Comparison of ENCODE assay signal across 20 cellular contexts in the genomic region with DNA sequence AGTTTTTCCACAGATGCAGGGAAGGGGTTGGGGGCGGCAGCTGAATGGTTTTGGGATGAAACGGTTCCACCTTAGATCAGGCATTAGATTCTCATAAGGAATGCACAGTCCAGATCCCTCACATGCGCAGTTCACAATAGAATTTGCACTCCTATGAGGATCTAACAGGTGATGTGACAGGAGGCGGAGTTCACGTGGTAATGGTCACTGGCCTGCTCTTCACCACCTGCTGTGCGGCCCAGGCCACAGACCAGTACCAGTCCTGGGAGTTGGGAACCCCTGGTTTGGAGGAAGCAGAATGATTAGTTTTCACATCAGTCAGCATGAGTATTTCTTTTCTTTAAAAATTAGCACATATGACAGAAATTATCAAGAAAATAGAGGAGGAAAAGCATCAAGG. TPM values are rescaled to one million over a fixed set of nuclear protein-coding genes. Genes with fewer than 3 reads are reported as not detected.
DNase-seq lines count a peak whose midpoint lies in the region; ATAC-seq and TF ChIP-seq lines count a peak whose summit lies in the region.
"Had no signal": no experiment of that assay in that cellular context is flagged by ENCODE, and none has a peak within 500 bp of the region (broad histone marks: within the 10 kb centered on the region; RNA-seq: fewer than 3 reads in every experiment).

No MANE protein-coding gene starts in this region.

- H3K27me3 ChIP-seq in PC-3 (ENCODE audit: low read length) (no peaks in the 10 kb centered on the region), skeletal muscle tissue (ENCODE audit: control insufficient read depth in 3 of 3, insufficient read depth in 3 of 3, low read length in 3 of 3) (no peaks in the 10 kb centered on the region)
- H3K27me3 ChIP-seq: colonic mucosa, upper lobe of right lung had no signal

- TF ChIP-seq CTCF in PC-3 (conservative IDR thresholded peaks at IDR 0.05; ENCODE audit: low read depth, low read length), result no peak

- no peak overlapping the region for H2AFZ ChIP-seq in PC-3 (ENCODE audit: low read length)

- H3K9me3 ChIP-seq in PC-3 (ENCODE audit: low read length), result no peaks in the 10 kb centered on the region
- H3K9me3 ChIP-seq in skeletal muscle tissue (ENCODE audit: control insufficient read depth in 3 of 3, low read length in 3 of 3), result no peaks in the 10 kb centered on the region
- H3K9me3 ChIP-seq: colonic mucosa, HAP-1, psoas muscle, upper lobe of right lung had no signal

- H4K20me1 ChIP-seq in PC-3 (ENCODE audit: low read length), result 0 out of 2 replicates have a peak, but pooled peaks cover 10% of the 10 kb centered on the region

- CTCF ChIA-PET in activated CD8-positive, alpha-beta memory T cell treated with anti-CD3 and anti-CD28 coated beads, Interleukin-2, amount 10 ng/mL, durations not matched to agents 7 days and 5 days (lab: Charles Lee), result interaction anchor here (1.3 kb wide), 2 partner anchors 9 to 21 kb away, joined by 3 to 5 read pairs; no protein-coding TSS in a partner anchor
- CTCF ChIA-PET in PC-3 (lab: Charles Lee), result no interaction called here

- H3K9me2 ChIP-seq in PC-3 (replicated peaks; ENCODE audit: low read length), result no peaks in the 10 kb centered on the region

- intact Hi-C loops in PC-3 (cut with micrococcal nuclease), result no loop called here
- intact Hi-C loops in dendritic cell treated with granulocyte-macrophage colony-stimulating factor and Interleukin-4, amounts not matched to agents 40 ng/mL and 50 ng/mL, for 4 days (cut with micrococcal nuclease), result no loop called here
- intact Hi-C loops in posterior cingulate gyrus (cut with DNase I), result no loop called here

- no TSS peak for BruUV-seq in PC-3 (replicated peaks; lab: Mats Ljungman, UMichigan)

- peaks cover 19% of the 10 kb centered on the region for H3K4me1 ChIP-seq in PC-3 (ENCODE audit: insufficient read depth, low read length)
- H3K4me1 ChIP-seq in skeletal muscle tissue (ENCODE audit: control insufficient read depth in 3 of 3, insufficient read depth in 3 of 3, low read length in 3 of 3), result peaks cover 0 to 10% (median 4%) of the 10 kb centered on the region in 3 donors
- H3K4me1 ChIP-seq: colonic mucosa, HAP-1 had no signal

- H3F3A ChIP-seq in PC-3 (ENCODE audit: low read length, unreplicated experiment), result no peaks in the 10 kb centered on the region

- H3K4me3 Mint-ChIP-seq in activated CD8-positive, alpha-beta memory T cell treated with anti-CD3 and anti-CD28 coated beads, Interleukin-2, amount 10 ng/mL, durations not matched to agents 7 days and 5 days, result no peak overlapping the region
- H3K4me3 Mint-ChIP-seq in dendritic cell treated with granulocyte-macrophage colony-stimulating factor and Interleukin-4, amounts not matched to agents 40 ng/mL and 50 ng/mL, for 4 days, result no peak overlapping the region

- H3K36me3 ChIP-seq in PC-3 (ENCODE audit: low read depth, low read length), result peaks cover 67% of the 10 kb centered on the region
- H3K36me3 ChIP-seq in skeletal muscle tissue (ENCODE audit: control insufficient read depth in 3 of 3, insufficient read depth in 3 of 3, low read length in 3 of 3), result peaks cover 40 to 74% (median 71%) of the 10 kb centered on the region in 3 donors

- peak overlapping the region; percentile 8; the same call in 1 of the 2 replicates for H3K27ac ChIP-seq in PC-3 (ENCODE audit: low read length)
- H3K27ac ChIP-seq in skeletal muscle tissue (ENCODE audit: low read depth, low read length), result peak overlapping the region; percentile 15
- H3K27ac ChIP-seq: colonic mucosa, upper lobe of right lung had no signal

- H3K9ac ChIP-seq in PC-3 (ENCODE audit: low read length) (no peak overlapping the region), skeletal muscle tissue (ENCODE audit: low read depth in 1 of 3, low read length in 3 of 3) (no peak overlapping the region)

- H3K4me2 ChIP-seq in PC-3 (ENCODE audit: low read length), result no peak overlapping the region

- ATAC-seq in activated CD8-positive, alpha-beta memory T cell treated with anti-CD3 and anti-CD28 coated beads, Interleukin-2, amount 10 ng/mL, durations not matched to agents 7 days and 5 days, result no peak
- ATAC-seq in PC-3 (no peak), HG02678 (IDR thresholded peaks at IDR 0.05; ENCODE audit: unreplicated experiment) (no peak)
- ATAC-seq: SK-N-SH treated with all-trans-retinoic acid at 6 μM for 48 hours; stimulated activated naive CD8-positive, alpha-beta T cell treated with anti-CD3 and anti-CD28 coated beads, Interleukin-15, Interleukin-2, amounts not matched to agents 100 U/mL and 50 U/mL, for 24 hours had no signal

- H3K36me3 Mint-ChIP-seq in activated CD8-positive, alpha-beta memory T cell treated with anti-CD3 and anti-CD28 coated beads, Interleukin-2, amount 10 ng/mL, durations not matched to agents 7 days and 5 days, result peaks cover 76% of the 10 kb centered on the region
- H3K36me3 Mint-ChIP-seq in dendritic cell treated with granulocyte-macrophage colony-stimulating factor and Interleukin-4, amounts not matched to agents 40 ng/mL and 50 ng/mL, for 4 days (ENCODE audit: low read depth), result peaks cover 99% of the 10 kb centered on the region

- H3K79me2 ChIP-seq in PC-3 (ENCODE audit: low read length), result peaks cover 27% of the 10 kb centered on the region

- H3K27me3 Mint-ChIP-seq in activated CD8-positive, alpha-beta memory T cell treated with anti-CD3 and anti-CD28 coated beads, Interleukin-2, amount 10 ng/mL, durations not matched to agents 7 days and 5 days, result no peaks in the 10 kb centered on the region
- H3K27me3 Mint-ChIP-seq in dendritic cell treated with granulocyte-macrophage colony-stimulating factor and Interleukin-4, amounts not matched to agents 40 ng/mL and 50 ng/mL, for 4 days, result no peaks in the 10 kb centered on the region

- H3K27ac Mint-ChIP-seq in activated CD8-positive, alpha-beta memory T cell treated with anti-CD3 and anti-CD28 coated beads, Interleukin-2, amount 10 ng/mL, durations not matched to agents 7 days and 5 days, result peak overlapping the region; percentile 2
- H3K27ac Mint-ChIP-seq in dendritic cell treated with granulocyte-macrophage colony-stimulating factor and Interleukin-4, amounts not matched to agents 40 ng/mL and 50 ng/mL, for 4 days, result peak overlapping the region; percentile 38

- POLR2A ChIA-PET in PC-3 (lab: Charles Lee; ENCODE audit: unreplicated experiment), result no interaction called here

- H3K4me3 ChIP-seq in PC-3 (ENCODE audit: low read length) (no peak overlapping the region), skeletal muscle tissue (ENCODE audit: low read length in 3 of 3) (no peak overlapping the region)
- H3K4me3 ChIP-seq: colonic mucosa, HAP-1, psoas muscle, upper lobe of right lung had no signal

- DNase-seq in activated CD8-positive, alpha-beta memory T cell treated with anti-CD3 and anti-CD28 coated beads, Interleukin-2, amount 10 ng/mL, durations not matched to agents 7 days and 5 days, result no peak
- no peak for DNase-seq in activated CD8-positive, alpha-beta memory T cell treated with anti-CD3 and anti-CD28 coated beads, Interleukin-2, amount 50 U/mL, for 48 hours
- DNase-seq in PC-3, result no peak
- DNase-seq in posterior cingulate gyrus, result no peak
- no peak for DNase-seq in SIG-M5 treated with dmso at 0.1 percent for 504 hours (lab: John Stamatoyannopoulos, UW; ENCODE audit: unreplicated experiment)
- DNase-seq: activated effector memory CD4-positive, alpha-beta T cell treated with anti-CD3 and anti-CD28 coated beads, Interleukin-2, amount 50 U/mL, for 16 hours; aorta; colonic mucosa; DND-41; left ventricle myocardium superior; NCI-H1092 treated with DMSO at 0.1 percent for 48 hours; NCI-H526 treated with DMSO at 0.1 percent for 48 hours; psoas muscle; stimulated activated naive CD8-positive, alpha-beta T cell treated with anti-CD3 and anti-CD28 coated beads, Interleukin-15, Interleukin-2, amounts not matched to agents 100 U/mL and 50 U/mL, for 24 hours; upper lobe of right lung had no signal

- peaks cover 26% of the 10 kb centered on the region for H3K4me1 Mint-ChIP-seq in activated CD8-positive, alpha-beta memory T cell treated with anti-CD3 and anti-CD28 coated beads, Interleukin-2, amount 10 ng/mL, durations not matched to agents 7 days and 5 days
- H3K4me1 Mint-ChIP-seq in dendritic cell treated with granulocyte-macrophage colony-stimulating factor and Interleukin-4, amounts not matched to agents 40 ng/mL and 50 ng/mL, for 4 days (ENCODE audit: low read depth), result peaks cover 20% of the 10 kb centered on the region

- H3K9me3 Mint-ChIP-seq in activated CD8-positive, alpha-beta memory T cell treated with anti-CD3 and anti-CD28 coated beads, Interleukin-2, amount 10 ng/mL, durations not matched to agents 7 days and 5 days (ENCODE audit: low read depth), result no peaks in the 10 kb centered on the region
- no peaks in the 10 kb centered on the region for H3K9me3 Mint-ChIP-seq in dendritic cell treated with granulocyte-macrophage colony-stimulating factor and Interleukin-4, amounts not matched to agents 40 ng/mL and 50 ng/mL, for 4 days

RNA-seq across cellular contexts. Expression of gene ANP32B, which starts 26.3 kb away (rescaled TPM):
- total RNA-seq in activated CD8-positive, alpha-beta memory T cell treated with anti-CD3 and anti-CD28 coated beads, Interleukin-2, amount 10 ng/mL, durations not matched to agents 7 days and 5 days, result 100 to 1,000 TPM; 299 to 301 TPM
- total RNA-seq in PC-3 (2014; rRNA removed), result 14.8 and 32.6 TPM in 2 replicates
- total RNA-seq in skeletal muscle tissue, result 18.8 TPM

RNA-seq across cellular contexts. Expression of gene NANS, which starts 47.1 kb away (rescaled TPM):
- 10 to 100 TPM; 35.5 to 47.8 TPM for total RNA-seq in activated CD8-positive, alpha-beta memory T cell treated with anti-CD3 and anti-CD28 coated beads, Interleukin-2, amount 10 ng/mL, durations not matched to agents 7 days and 5 days
- total RNA-seq in PC-3 (2014; rRNA removed) (93.0 and 94.8 TPM in 2 replicates), skeletal muscle tissue (32.4 TPM)
